Comparison of ENCODE assay signal across 8 cellular contexts in the genomic region with DNA sequence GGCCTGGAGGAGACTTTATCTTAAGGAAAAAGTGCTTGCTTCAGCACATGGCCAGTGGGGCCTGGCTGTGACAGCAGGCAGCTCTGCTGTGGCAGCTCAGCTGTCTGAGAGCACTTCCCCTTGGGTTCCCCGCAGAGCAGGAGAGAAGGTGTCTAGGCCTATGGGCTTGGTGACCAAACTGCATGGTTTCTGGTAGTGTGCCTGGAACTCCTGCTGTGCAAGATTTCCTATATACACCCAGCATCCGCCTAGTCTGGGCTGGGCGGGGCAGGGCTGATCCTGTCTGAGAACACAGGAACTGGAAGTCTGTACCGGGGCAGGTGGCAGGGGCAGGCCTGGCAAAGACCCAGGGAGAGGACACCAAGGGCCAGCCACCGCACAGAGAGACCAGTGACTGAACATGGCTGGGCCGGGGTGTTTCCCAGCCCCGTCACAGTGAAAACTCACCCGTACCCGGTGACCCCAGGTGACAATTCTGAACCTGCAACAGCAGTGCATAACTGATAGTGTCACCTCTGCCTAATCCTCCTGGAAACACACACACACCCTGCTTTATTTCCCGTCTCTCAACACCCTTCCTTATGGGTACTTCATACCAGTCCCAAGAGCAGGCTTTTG. TPM values are rescaled to one million over a fixed set of nuclear protein-coding genes. Genes with fewer than 3 reads are reported as not detected.
DNase-seq lines count a peak whose midpoint lies in the region; ATAC-seq and TF ChIP-seq lines count a peak whose summit lies in the region.

No MANE protein-coding gene starts in this region.

- 21 to 56% methylated on average over 6 to 7 of the region's 10 CpGs for WGBS in esophagus squamous epithelium, 2 donors

- H3K27ac ChIP-seq in SK-N-MC (0 out of 2 replicates have a peak overlapping the region, but pooled peaks have one; percentile 19), esophagus squamous epithelium (peak overlapping the region; percentile 85 to 89 (median 87))

- H3K4me3 ChIP-seq in SK-N-MC (no peak overlapping the region), esophagus squamous epithelium (no peak overlapping the region)

- H3K9me3 ChIP-seq in SK-N-MC (ENCODE audit: low read depth, low read length) (no peaks in the 10 kb centered on the region), esophagus squamous epithelium (no peaks in the 10 kb centered on the region)

- DNase-seq in Daoy (ENCODE audit: low read depth): peak; percentile 66
- no peak for DNase-seq in SK-N-MC (ENCODE audit: low read depth, low spot score)
- no peak for DNase-seq in esophagus squamous epithelium (lab: John Stamatoyannopoulos, UW)
- DNase-seq in putamen (ENCODE audit: low spot score): peak; percentile 31
- no peak for DNase-seq in hepatic stellate cell (ENCODE audit: low spot score)
- DNase-seq in occipital lobe (lab: John Stamatoyannopoulos, UW): no peak

- no peak for TF ChIP-seq POLR2A in esophagus squamous epithelium (IDR thresholded peaks at IDR 0.05)

- peaks cover 69 to 90% (median 70%) of the 10 kb centered on the region in 3 donors for H3K4me1 ChIP-seq in esophagus squamous epithelium

- H3K27me3 ChIP-seq in esophagus squamous epithelium: no peaks in the 10 kb centered on the region

- intact Hi-C loops in esophagus squamous epithelium (cut with DNase I): no loop called here

- ATAC-seq in GM19438 (IDR thresholded peaks at IDR 0.05; ENCODE audit: low read depth, unreplicated experiment) (peak; percentile 52), HG03521 (IDR thresholded peaks at IDR 0.05; ENCODE audit: unreplicated experiment) (peak; percentile 38)

- TF ChIP-seq CTCF in esophagus squamous epithelium (IDR thresholded peaks at IDR 0.05): no peak

- no peak overlapping the region for H3K9ac ChIP-seq in SK-N-MC (ENCODE audit: insufficient read length)

- H3K36me3 ChIP-seq in SK-N-MC (ENCODE audit: insufficient read depth, low read length) (no peaks in the 10 kb centered on the region), esophagus squamous epithelium (no peaks in the 10 kb centered on the region)

RNA-seq across cellular contexts. Expression of a gene that starts 39.3 kb away (rescaled TPM):
- total RNA-seq in Daoy (2014; rRNA removed; shearing (Covaris generic)): 9.7 and 12.0 TPM in 2 replicates
- total RNA-seq in esophagus squamous epithelium (10 to 100 TPM; 29.0 to 68.5 (median 37.3) TPM), occipital lobe (233 TPM)

RNA-seq across cellular contexts. Expression of a gene that starts 41.4 kb away (rescaled TPM):
- 0.17 TPM in 1 of 2 replicates, not detected in the other for total RNA-seq in Daoy (2014; rRNA removed; shearing (Covaris generic))
- total RNA-seq in esophagus squamous epithelium: 1 to 10 TPM; 1.9 to 3.0 (median 2.1) TPM
- total RNA-seq in occipital lobe: 0.78 TPM

Comparison
In these comparisons a context has a peak if more than half of its experiments do, and no peak if none do; other contexts are left out.
1. DNase-seq: peak in Daoy (single experiment) and putamen (single experiment); none in SK-N-MC (single experiment), esophagus squamous epithelium (single experiment), hepatic stellate cell (single experiment) and occipital lobe (single experiment).